In genomic region chr1:119549719-119550141, GRCh38 we compare ENCODE assay signal across 8 cellular contexts. TPM values are rescaled to one million over a fixed set of nuclear protein-coding genes. Genes with fewer than 3 reads are reported as not detected.
DNase-seq lines count a peak whose midpoint lies in the region; ATAC-seq, FAIRE-seq and TF ChIP-seq lines count a peak whose summit lies in the region.

No MANE protein-coding gene starts in this region.

- no peaks in the 10 kb centered on the region for H3K36me3 Mint-ChIP-seq in CD8-positive, alpha-beta memory T cell

- H3K4me1 ChIP-seq in GM12878 (ENCODE audit: control insufficient read depth, insufficient read depth, low read length) = no peaks in the 10 kb centered on the region
- no peaks in the 10 kb centered on the region for H3K4me1 ChIP-seq in CD8-positive, alpha-beta memory T cell (ENCODE audit: insufficient read depth, low read length)

- CTCF ChIA-PET in AG04450 (lab: Charles Lee) (interaction anchor here (1.0 to 3.3 kb wide), 2 partner anchors 8 to 124 kb away, joined by 4 to 11 read pairs; no protein-coding TSS in a partner anchor), GM12878 (lab: Yijun Ruan, JAX) (interaction anchor here (1.0 to 1.9 kb wide), 3 partner anchors 62 to 125 kb away, joined by 3 to 7 read pairs (median 4); no protein-coding TSS in a partner anchor)
- CTCF ChIA-PET in CD8-positive, alpha-beta memory T cell (lab: Charles Lee) = no interaction called here

- POLR2A ChIA-PET in AG04450 (lab: Yijun Ruan, JAX) (no interaction called here), GM12878 (lab: Charles Lee) (no interaction called here)
- POLR2A ChIA-PET in CD8-positive, alpha-beta memory T cell (lab: Charles Lee) = no interaction called here

- H3K9me3 ChIP-seq in AG04450 (ENCODE audit: control insufficient read depth, insufficient read depth, low read length) = no peaks in the 10 kb centered on the region
- H3K9me3 ChIP-seq in GM12878 (replicated peaks; ENCODE audit: control insufficient read depth, insufficient read depth, low read length) = no peaks in the 10 kb centered on the region
- H3K9me3 ChIP-seq in CD8-positive, alpha-beta memory T cell (ENCODE audit: low read length) = no peaks in the 10 kb centered on the region

- DNase-seq in AG04450 (ENCODE audit: low read depth, low spot score) = peak; percentile 11
- no peak for DNase-seq in GM12892 (ENCODE audit: insufficient read length)
- peak; percentile 30 for DNase-seq in HK-2 (ENCODE audit: unreplicated experiment)
- DNase-seq in NCI-H748 (lab: John Stamatoyannopoulos, UW; ENCODE audit: unreplicated experiment) = peak; percentile 74
- DNase-seq in GM12878 (ENCODE audit: low read depth, low spot score) = no peak
- DNase-seq in islet precursor cell = peak; percentile 89
- peak; percentile 9 for DNase-seq in stimulated activated naive CD8-positive, alpha-beta T cell treated with anti-CD3 and anti-CD28 coated beads, Interleukin-15, Interleukin-2, amounts not matched to agents 100 U/mL and 50 U/mL, for 24 hours
- no peak for DNase-seq in CD8-positive, alpha-beta memory T cell

- FAIRE-seq in GM12892 (lab: Jason Lieb, UNC) (peak; percentile 86), GM12878 (lab: Jason Lieb, UNC) (peak; percentile 7)

- H3K9ac ChIP-seq in GM12878 (ENCODE audit: control insufficient read depth, insufficient read depth, low read length) = no peak overlapping the region

- no peak overlapping the region for H3K4me2 ChIP-seq in GM12878 (ENCODE audit: control insufficient read depth, insufficient read depth)

- H3K27me3 ChIP-seq in AG04450 (ENCODE audit: control insufficient read depth, insufficient read depth, low read length) (peaks cover 8% of the 10 kb centered on the region), GM12878 (replicated peaks in 1 of 2; ENCODE audit: control insufficient read depth in 2 of 2, insufficient read depth in 2 of 2, low read length in 1 of 2) (no peaks in the 10 kb centered on the region; a peak in 2 of 4 replicates)
- H3K27me3 ChIP-seq in CD8-positive, alpha-beta memory T cell (ENCODE audit: insufficient read depth, low read length, poor library complexity, severe bottlenecking) = no peaks in the 10 kb centered on the region

- WGBS in GM12878 (ENCODE audit: insufficient coverage, insufficient replicate concordance, low lambda C conversion rate, missing lambda C conversion rate) = 51% methylated on average over 5 of the region's 5 CpGs

- RAD21 ChIA-PET in GM12878 (lab: Charles Lee; ENCODE audit: unreplicated experiment) = no interaction called here

- BruUV-seq in GM12878 (replicated peaks; lab: Mats Ljungman, UMichigan) = no TSS peak

- peak; percentile 69 for TF ChIP-seq RAD21 in GM12878 (IDR thresholded peaks at IDR 0.05; ENCODE audit: insufficient read depth, low read depth, low read length)

- H3K27ac ChIP-seq in AG04450 (ENCODE audit: low read depth, low read length) (no peak overlapping the region), GM12878 (ENCODE audit: control insufficient read depth, insufficient read depth) (no peak overlapping the region)
- H3K27ac ChIP-seq in CD8-positive, alpha-beta memory T cell (ENCODE audit: low read depth, low read length) = no peak overlapping the region

- peak; percentile 65 for TF ChIP-seq CTCF in AG04450 (IDR thresholded peaks at IDR 0.05; ENCODE audit: low read depth, low read length)
- TF ChIP-seq CTCF in GM12878 (IDR thresholded peaks at IDR 0.05 in 2 of 3, conservative IDR thresholded peaks at IDR 0.05 in 1 of 3; ENCODE audit: control insufficient read depth in 2 of 3, extremely low read depth in 1 of 3, insufficient read depth in 1 of 3, low read depth in 3 of 3, low read length in 3 of 3) = peak; percentile 48 to 70 (median 61)

- H2AFZ ChIP-seq in GM12878 (ENCODE audit: control insufficient read depth, low read depth, low read length) = no peak overlapping the region

- in situ Hi-C loops in GM12878 (cut with MboI) = no loop called here

- H3K79me2 ChIP-seq in GM12878 (ENCODE audit: control insufficient read depth, insufficient read depth, low read length) = no peaks in the 10 kb centered on the region

- TF ChIP-seq EP300 in GM12878 (IDR thresholded peaks at IDR 0.05; ENCODE audit: borderline replicate concordance in 1 of 2, control insufficient read depth in 1 of 2, low read depth in 2 of 2, low read length in 2 of 2) = no peak

- no peaks in the 10 kb centered on the region for H3K9me3 Mint-ChIP-seq in CD8-positive, alpha-beta memory T cell

- no peak overlapping the region for H3K27ac Mint-ChIP-seq in CD8-positive, alpha-beta memory T cell

- H3K4me3 ChIP-seq in AG04450 (ENCODE audit: low read depth, low read length) = no peak overlapping the region
- no peak overlapping the region for H3K4me3 ChIP-seq in GM12878
- no peak overlapping the region for H3K4me3 ChIP-seq in CD8-positive, alpha-beta memory T cell (ENCODE audit: low read length)

- H3K36me3 ChIP-seq in GM12878 (ENCODE audit: control insufficient read depth in 2 of 2, insufficient read depth in 2 of 2, low read length in 1 of 2) = no peaks in the 10 kb centered on the region
- no peaks in the 10 kb centered on the region for H3K36me3 ChIP-seq in CD8-positive, alpha-beta memory T cell (ENCODE audit: insufficient read depth, low read length)

- no peaks in the 10 kb centered on the region for H4K20me1 ChIP-seq in GM12878 (ENCODE audit: control insufficient read depth, insufficient read depth)

- TF ChIP-seq POLR2A in GM12892 (IDR thresholded peaks at IDR 0.05; ENCODE audit: low read depth, low read length) (no peak), GM12878 (IDR thresholded peaks at IDR 0.05; ENCODE audit: low read depth, low read length) (no peak)

- SMC1A ChIA-PET in GM12878 (lab: Charles Lee; ENCODE audit: uncharacterized antibody, unreplicated experiment) = no interaction called here

- H3K4me3 Mint-ChIP-seq in CD8-positive, alpha-beta memory T cell = no peak overlapping the region

- ATAC-seq in GM12878 = peak; percentile 96
- ATAC-seq in stimulated activated naive CD8-positive, alpha-beta T cell treated with anti-CD3 and anti-CD28 coated beads, Interleukin-15, Interleukin-2, amounts not matched to agents 100 U/mL and 50 U/mL, for 24 hours = peak; percentile 56

- intact Hi-C loops in GM12878 (cut with micrococcal nuclease; ENCODE audit: unreplicated experiment) = loop anchor here (1.0 to 5.0 kb wide), 3 partner anchors 61 to 177 kb away; no protein-coding TSS in a partner anchor

- peaks cover 1 to 8% of the 10 kb centered on the region in 2 donors for H3K27me3 Mint-ChIP-seq in CD8-positive, alpha-beta memory T cell

- no peaks in the 10 kb centered on the region for H3K4me1 Mint-ChIP-seq in CD8-positive, alpha-beta memory T cell

TF ChIP-seq in GM12878, 131 proteins besides CTCF, POLR2A, EP300 and RAD21:
- TF ChIP-seq SMC3 (IDR thresholded peaks at IDR 0.05; ENCODE audit: borderline replicate concordance, low read length) (peak; percentile 37; the same call in 1 of the 2 replicates), HCFC1 (IDR thresholded peaks at IDR 0.05; ENCODE audit: low read length) (no peak)

RNA-seq across cellular contexts. Expression of gene HSD3B1, which starts 42.7 kb away (rescaled TPM):
- polyA plus RNA-seq in AG04450 (2011; rRNA removed) (not detected in 2 replicates), GM12878 (2011; rRNA removed) (not detected in 2 replicates), GM12878 (2014; fragmentation: Illumina TruSeq; extraction: Trizol) (not detected in 2 replicates), GM12878 (2014; fragmentation: Nextera tagmentation; extraction: Ambion mirVana) (not detected), GM12878 (2014; rRNA removed) (not detected in 2 replicates), GM12878 (2016; fragmentation: Nextera tagmentation; extraction: Ambion mirVana) (not detected)
- polyA minus RNA-seq in AG04450 (2011; rRNA and poly(A)+ RNA removed) = not detected in 2 replicates
- polyA plus RNA-seq in GM12892 (2012; ENCODE audit: missing spikeins) = not detected
- not detected in 2 replicates for total RNA-seq in GM12878 (2013; cell fraction: nucleolus; rRNA removed)
- total RNA-seq in GM12878 (2014; rRNA removed) (not detected in 2 replicates), GM12878 (2014; rRNA removed; fragmentation: Illumina TruSeq; extraction: Trizol) (not detected in 2 replicates), GM12878 (2021) (not detected in 2 replicates)
- polyA plus RNA-seq in GM12878 (2011; ENCODE audit: low read depth) = not detected
- not detected in 2 replicates for polyA plus RNA-seq in GM12878 (2011; cell fraction: cytosol; rRNA removed)
- not detected in 2 replicates for polyA plus RNA-seq in GM12878 (2011; cell fraction: nucleus; rRNA removed)
- not detected in 2 replicates for polyA plus RNA-seq in GM12878 (2012)
- polyA minus RNA-seq in GM12878 (2011; rRNA and poly(A)+ RNA removed) = not detected in 2 replicates
- not detected in 2 replicates for polyA minus RNA-seq in GM12878 (2011; cell fraction: cytosol; rRNA and poly(A)+ RNA removed)
- not detected in 2 replicates for polyA minus RNA-seq in GM12878 (2011; cell fraction: nucleus; rRNA and poly(A)+ RNA removed)
- not detected for total RNA-seq in CD8-positive, alpha-beta memory T cell
- not detected for polyA plus RNA-seq in CD8-positive, alpha-beta memory T cell

Comparison
In these comparisons a context has a peak if more than half of its experiments do, and no peak if none do; other contexts are left out.
1. DNase-seq: peak in AG04450 (single experiment), HK-2 (single experiment), NCI-H748 (single experiment), islet precursor cell (single experiment) and stimulated activated naive CD8-positive, alpha-beta T cell treated with anti-CD3 and anti-CD28 coated beads, Interleukin-15, Interleukin-2, amounts not matched to agents 100 U/mL and 50 U/mL, for 24 hours (single experiment); none in GM12892 (single experiment), GM12878 (single experiment) and CD8-positive, alpha-beta memory T cell (0 of 5).